Comparison of ENCODE assay signal across 14 cellular contexts in genomic region chr1:170162385-170163226, GRCh38. TPM values are rescaled to one million over a fixed set of nuclear protein-coding genes. Genes with fewer than 3 reads are reported as not detected.
DNase-seq lines count a peak whose midpoint lies in the region; ATAC-seq and TF ChIP-seq lines count a peak whose summit lies in the region.
"Had no signal": no experiment of that assay in that cellular context is flagged by ENCODE, and none has a peak within 500 bp of the region (broad histone marks: within the 10 kb centered on the region; RNA-seq: fewer than 3 reads in every experiment).

No MANE protein-coding gene starts in this region.

- H3K4me2 ChIP-seq in Karpas-422 (ENCODE audit: low read depth, low read length, poor library complexity, severe bottlenecking), result no peak overlapping the region

- no peak overlapping the region for H2AFZ ChIP-seq in Karpas-422 (ENCODE audit: low read length)

- H3K36me3 Mint-ChIP-seq in activated CD4-positive, alpha-beta memory T cell treated with anti-CD3 and anti-CD28 coated beads, Interleukin-2, amount 10 ng/mL, durations not matched to agents 7 days and 5 days (ENCODE audit: low read depth), result no peaks in the 10 kb centered on the region
- H3K36me3 Mint-ChIP-seq: CD8-positive, alpha-beta memory T cell had no signal

- no peak for TF ChIP-seq POLR2A in ovary (IDR thresholded peaks at IDR 0.05)

- H3K9me3 Mint-ChIP-seq in activated CD4-positive, alpha-beta memory T cell treated with anti-CD3 and anti-CD28 coated beads, Interleukin-2, amount 10 ng/mL, durations not matched to agents 7 days and 5 days, result no peaks in the 10 kb centered on the region

- H3K9ac ChIP-seq in Karpas-422 (ENCODE audit: low read length), result no peak overlapping the region

- POLR2A ChIA-PET in activated CD4-positive, alpha-beta memory T cell treated with anti-CD3 and anti-CD28 coated beads, Interleukin-2, amount 10 ng/mL, durations not matched to agents 7 days and 5 days (lab: Charles Lee), result no interaction called here

- ATAC-seq in HG02885 (IDR thresholded peaks at IDR 0.05; ENCODE audit: poor library complexity, unreplicated experiment) (no peak), HG02884 (IDR thresholded peaks at IDR 0.05; ENCODE audit: unreplicated experiment) (no peak)

- TF ChIP-seq EP300 in ovary (IDR thresholded peaks at IDR 0.05), result no peak

- H3K4me3 ChIP-seq in foreskin fibroblast (ENCODE audit: low read depth in 1 of 2, low read length in 2 of 2) (no peak overlapping the region), ovary (no peak overlapping the region), Karpas-422 (ENCODE audit: low read length) (no peak overlapping the region)
- H3K4me3 ChIP-seq: esophagus squamous epithelium had no signal

- no peak for TF ChIP-seq CTCF in foreskin fibroblast (IDR thresholded peaks at IDR 0.05; ENCODE audit: low read depth, low read length)
- no peak for TF ChIP-seq CTCF in ovary (IDR thresholded peaks at IDR 0.05)

- H3K9me3 ChIP-seq in ovary (no peaks in the 10 kb centered on the region), Karpas-422 (ENCODE audit: low read length) (no peaks in the 10 kb centered on the region)
- H3K9me3 ChIP-seq: esophagus squamous epithelium had no signal

- 14 to 18% (median 15%) methylated on average over 8 of the region's 8 CpGs for WGBS in ovary, 3 donors

- CTCF ChIA-PET in activated CD4-positive, alpha-beta memory T cell treated with anti-CD3 and anti-CD28 coated beads, Interleukin-2, amount 10 ng/mL, durations not matched to agents 7 days and 5 days (lab: Charles Lee), result interaction anchor here (0.5 kb wide), 1 partner anchor 527 kb away, joined by 3 read pairs; no protein-coding TSS in a partner anchor

- intact Hi-C loops in ovary (cut with DNase I), result no loop called here

- H3K4me1 ChIP-seq in ovary (ENCODE audit: insufficient read depth) (peaks cover 3% of the 10 kb centered on the region), Karpas-422 (ENCODE audit: low read length) (no peaks in the 10 kb centered on the region; the same call in 1 of the 2 replicates)
- H3K4me1 ChIP-seq: esophagus squamous epithelium had no signal

- H4K20me1 ChIP-seq in Karpas-422 (ENCODE audit: insufficient read depth, low read depth, low read length), result no peaks in the 10 kb centered on the region

- H3K27ac ChIP-seq in ovary (no peak overlapping the region), Karpas-422 (ENCODE audit: low read length) (no peak overlapping the region)
- H3K27ac ChIP-seq: esophagus squamous epithelium had no signal

- H3K27me3 ChIP-seq in ovary (no peaks in the 10 kb centered on the region), Karpas-422 (ENCODE audit: low read length) (no peaks in the 10 kb centered on the region)
- H3K27me3 ChIP-seq: esophagus squamous epithelium had no signal

- no peaks in the 10 kb centered on the region for H3K9me2 ChIP-seq in Karpas-422 (replicated peaks; ENCODE audit: insufficient read depth, low read length)

- no peaks in the 10 kb centered on the region for H3K27me3 Mint-ChIP-seq in activated CD4-positive, alpha-beta memory T cell treated with anti-CD3 and anti-CD28 coated beads, Interleukin-2, amount 10 ng/mL, durations not matched to agents 7 days and 5 days

- peaks cover 2% of the 10 kb centered on the region for H3K4me1 Mint-ChIP-seq in activated CD4-positive, alpha-beta memory T cell treated with anti-CD3 and anti-CD28 coated beads, Interleukin-2, amount 10 ng/mL, durations not matched to agents 7 days and 5 days

- DNase-seq in EH (ENCODE audit: low read depth) (peak; percentile 95), SW480 (ENCODE audit: low spot score) (peak; percentile 85), foreskin fibroblast (peak; percentile 85 to 92), ovary (peak in 3 of 5 donors; percentile 15 to 19 (median 16)), Karpas-422 (no peak)
- DNase-seq in activated CD4-positive, alpha-beta memory T cell treated with anti-CD3 and anti-CD28 coated beads, Interleukin-2, amount 10 ng/mL, durations not matched to agents 7 days and 5 days, result no peak
- DNase-seq: activated CD8-positive, alpha-beta memory T cell treated with anti-CD3 and anti-CD28 coated beads, Interleukin-2, amount 50 U/mL, for 48 hours; CD8-positive, alpha-beta memory T cell; esophagus squamous epithelium; NCI-H1092; RPMI8226 had no signal

- H3K27ac Mint-ChIP-seq in activated CD4-positive, alpha-beta memory T cell treated with anti-CD3 and anti-CD28 coated beads, Interleukin-2, amount 10 ng/mL, durations not matched to agents 7 days and 5 days, result no peak overlapping the region

- H3K79me2 ChIP-seq in Karpas-422 (ENCODE audit: low read length), result no peaks in the 10 kb centered on the region

- H3K4me3 Mint-ChIP-seq in activated CD4-positive, alpha-beta memory T cell treated with anti-CD3 and anti-CD28 coated beads, Interleukin-2, amount 10 ng/mL, durations not matched to agents 7 days and 5 days, result no peak overlapping the region
- H3K4me3 Mint-ChIP-seq: CD8-positive, alpha-beta memory T cell; neural crest cell had no signal

- H3K36me3 ChIP-seq in ovary (no peaks in the 10 kb centered on the region), Karpas-422 (ENCODE audit: insufficient read depth, low read length) (no peaks in the 10 kb centered on the region)
- H3K36me3 ChIP-seq: esophagus squamous epithelium had no signal

RNA-seq across cellular contexts. Expression of gene NTMT2, which starts 16.8 kb away (rescaled TPM):
- not detected for total RNA-seq in ovary
- not detected for polyA plus RNA-seq in ovary
- not detected for total RNA-seq in activated CD4-positive, alpha-beta memory T cell treated with anti-CD3 and anti-CD28 coated beads, Interleukin-2, amount 10 ng/mL, durations not matched to agents 7 days and 5 days
- not detected in 2 replicates for total RNA-seq in Karpas-422 (2014; rRNA removed; shearing (Covaris generic); ENCODE audit: low replicate concordance)
- total RNA-seq: CD8-positive, alpha-beta memory T cell; esophagus squamous epithelium; neural crest cell had no signal
- polyA plus RNA-seq: CD8-positive, alpha-beta memory T cell had no signal

Comparison
In these comparisons a context has a peak if more than half of its experiments do, and no peak if none do; other contexts are left out.
1. DNase-seq: peak in EH (single experiment), SW480 (single experiment), foreskin fibroblast (2 of 2) and ovary (3 of 5); none in activated CD4-positive, alpha-beta memory T cell treated with anti-CD3 and anti-CD28 coated beads, Interleukin-2, amount 10 ng/mL, durations not matched to agents 7 days and 5 days (single experiment) and Karpas-422 (single experiment).